ENCODE assay signal across 26 cellular contexts in the genomic region with DNA sequence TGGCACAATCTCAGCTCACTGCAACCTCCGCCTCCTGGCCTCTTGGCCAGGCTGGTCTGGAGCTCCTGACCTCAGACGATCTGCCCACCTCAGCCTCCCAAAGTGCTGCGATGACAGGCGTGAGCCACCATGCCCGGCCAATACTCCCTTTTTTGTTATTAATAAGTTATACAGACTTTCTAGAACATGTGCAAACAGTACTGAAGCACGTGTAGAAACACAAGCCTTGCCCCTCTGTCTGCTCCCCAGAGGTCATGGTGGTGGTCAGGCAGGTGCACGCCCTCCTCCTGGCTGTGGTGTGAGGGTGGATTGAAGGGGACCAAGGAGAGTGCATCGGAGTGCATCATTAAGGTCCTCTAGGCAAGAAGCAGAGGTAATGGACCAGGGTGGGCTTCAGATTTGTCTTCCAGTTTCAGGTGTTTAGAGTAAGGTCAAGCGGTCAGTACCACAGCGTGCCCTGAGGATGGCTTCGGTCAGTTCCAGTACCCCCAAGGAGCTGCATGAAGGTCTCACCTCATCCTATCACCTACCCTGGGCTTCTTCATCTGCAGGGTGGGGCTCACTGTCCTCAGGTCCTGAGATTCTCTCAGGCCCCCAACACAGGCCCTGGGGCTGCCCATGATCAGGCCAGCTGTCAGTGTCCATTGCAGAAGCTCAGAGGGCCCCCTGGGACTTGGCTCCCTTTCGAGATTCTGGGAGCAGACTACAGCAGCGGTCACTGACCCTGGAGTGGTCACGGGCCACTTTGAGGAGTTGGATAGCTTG.
"Had no signal": no experiment of that assay in that cellular context is flagged by ENCODE, and none has a peak within 500 bp of the region (broad histone marks: within the 10 kb centered on the region; RNA-seq: fewer than 3 reads in every experiment).

No MANE protein-coding gene starts in this region.

- H3K4me3 Mint-ChIP-seq: activated B cell treated with CpG ODN at 0.5 μM for 24 hours; activated naive CD4-positive, alpha-beta T cell treated with anti-CD3 and anti-CD28 coated beads for 36 hours; activated naive CD8-positive, alpha-beta T cell treated with anti-CD3 and anti-CD28 coated beads, Interleukin-2, amount 10 ng/mL, durations not matched to agents 7 days and 5 days; activated T-cell treated with anti-CD3 and anti-CD28 coated beads, Interleukin-2, amount 50 U/mL, for 4 hours; memory B cell; naive B cell; stimulated activated naive CD8-positive, alpha-beta T cell treated with anti-CD3 and anti-CD28 coated beads, Interleukin-15, Interleukin-2, amounts not matched to agents 100 ng/mL and 50 ng/mL, for 24 hours; T-helper 1 cell treated with Interleukin-12 subunit alpha and Interleukin-12 subunit beta and Interleukin-4 antibody, amounts not matched to agents 30 μg/mL and 1 μg/mL, for 36 hours had no signal

- H3K9me3 ChIP-seq: neutrophil, ovary, psoas muscle, right atrium auricular region, tibial artery had no signal

- H3K4me3 ChIP-seq: cardiac muscle cell, ovary, psoas muscle, right atrium auricular region, tibial artery had no signal

- H3K36me3 Mint-ChIP-seq: activated naive CD8-positive, alpha-beta T cell treated with anti-CD3 and anti-CD28 coated beads, Interleukin-2, amount 10 ng/mL, durations not matched to agents 7 days and 5 days; memory B cell had no signal

- DNase-seq: activated B cell treated with CpG ODN at 0.5 μM for 24 hours; activated CD4-positive, alpha-beta T cell treated with anti-CD3 and anti-CD28 coated beads for 4 hours; activated CD4-positive, alpha-beta T cell treated with anti-CD3 and anti-CD28 coated beads, Interleukin-2, amount 50 U/mL, for 48 hours; activated CD8-positive, alpha-beta memory T cell treated with anti-CD3 and anti-CD28 coated beads, Interleukin-2, amount 50 U/mL, for 48 hours; activated naive CD4-positive, alpha-beta T cell treated with anti-CD3 and anti-CD28 coated beads for 36 hours; activated naive CD8-positive, alpha-beta T cell treated with anti-CD3 and anti-CD28 coated beads, Interleukin-2, amount 10 ng/mL, durations not matched to agents 7 days and 5 days; activated T-cell treated with anti-CD3 and anti-CD28 coated beads, Interleukin-2, amount 50 U/mL, for 4 hours; amniotic stem cell; dermis blood vessel endothelial cell; effector CD8-positive, alpha-beta T cell; foreskin melanocyte; hypothalamus; naive B cell; psoas muscle; stimulated activated CD4-positive, alpha-beta T cell treated with anti-CD3 and anti-CD28 coated beads, Interleukin-1b, Interleukin-23, amount 100 ng/mL, for 48 hours; T1000 had no signal

- H3K36me3 ChIP-seq: cardiac muscle cell, neutrophil, ovary, right atrium auricular region, tibial artery had no signal

- H3K27me3 ChIP-seq: cardiac muscle cell, neutrophil, ovary, right atrium auricular region, tibial artery had no signal

- ATAC-seq: activated T-cell treated with anti-CD3 and anti-CD28 coated beads, Interleukin-2, amount 50 U/mL, for 4 hours; esophagus mucosa; psoas muscle had no signal

- H3K27ac Mint-ChIP-seq: activated B cell treated with CpG ODN at 0.5 μM for 24 hours; activated naive CD4-positive, alpha-beta T cell treated with anti-CD3 and anti-CD28 coated beads for 36 hours; activated naive CD8-positive, alpha-beta T cell treated with anti-CD3 and anti-CD28 coated beads, Interleukin-2, amount 10 ng/mL, durations not matched to agents 7 days and 5 days; activated T-helper 2 cell treated with anti-CD3 and anti-CD28 coated beads, Interferon-gamma antibody, Interleukin-2, Interleukin-4, amounts not matched to agents 10 μg/mL and 5 μg/mL and 100 μg/mL, durations not matched to agents 14 hours and 24 hours and 36 hours; memory B cell; naive B cell; stimulated activated naive CD8-positive, alpha-beta T cell treated with anti-CD3 and anti-CD28 coated beads, Interleukin-15, Interleukin-2, amounts not matched to agents 100 ng/mL and 50 ng/mL, for 24 hours; T-helper 1 cell treated with Interleukin-12 subunit alpha and Interleukin-12 subunit beta and Interleukin-4 antibody, amounts not matched to agents 30 μg/mL and 1 μg/mL, for 36 hours had no signal

- H3K9me3 Mint-ChIP-seq: activated B cell treated with CpG ODN at 0.5 μM for 24 hours; activated naive CD4-positive, alpha-beta T cell treated with anti-CD3 and anti-CD28 coated beads for 36 hours; activated naive CD8-positive, alpha-beta T cell treated with anti-CD3 and anti-CD28 coated beads, Interleukin-2, amount 10 ng/mL, durations not matched to agents 7 days and 5 days; activated T-cell treated with anti-CD3 and anti-CD28 coated beads, Interleukin-2, amount 50 U/mL, for 4 hours; activated T-helper 2 cell treated with anti-CD3 and anti-CD28 coated beads, Interferon-gamma antibody, Interleukin-2, Interleukin-4, amounts not matched to agents 10 μg/mL and 5 μg/mL and 100 μg/mL, durations not matched to agents 14 hours and 24 hours and 36 hours; memory B cell; stimulated activated naive CD8-positive, alpha-beta T cell treated with anti-CD3 and anti-CD28 coated beads, Interleukin-15, Interleukin-2, amounts not matched to agents 100 ng/mL and 50 ng/mL, for 24 hours; T-helper 1 cell treated with Interleukin-12 subunit alpha and Interleukin-12 subunit beta and Interleukin-4 antibody, amounts not matched to agents 30 μg/mL and 1 μg/mL, for 36 hours had no signal

- H3K27ac ChIP-seq: cardiac muscle cell, neutrophil, ovary, psoas muscle, right atrium auricular region, tibial artery had no signal

- H3K27me3 Mint-ChIP-seq: activated B cell treated with CpG ODN at 0.5 μM for 24 hours; stimulated activated naive CD8-positive, alpha-beta T cell treated with anti-CD3 and anti-CD28 coated beads, Interleukin-15, Interleukin-2, amounts not matched to agents 100 ng/mL and 50 ng/mL, for 24 hours had no signal

- H3K4me1 Mint-ChIP-seq: activated B cell treated with CpG ODN at 0.5 μM for 24 hours; activated naive CD8-positive, alpha-beta T cell treated with anti-CD3 and anti-CD28 coated beads, Interleukin-2, amount 10 ng/mL, durations not matched to agents 7 days and 5 days; memory B cell; naive B cell had no signal

- H3K4me1 ChIP-seq: psoas muscle had no signal
